ENCODE assay signal across 1 cellular context in the genomic region with DNA sequence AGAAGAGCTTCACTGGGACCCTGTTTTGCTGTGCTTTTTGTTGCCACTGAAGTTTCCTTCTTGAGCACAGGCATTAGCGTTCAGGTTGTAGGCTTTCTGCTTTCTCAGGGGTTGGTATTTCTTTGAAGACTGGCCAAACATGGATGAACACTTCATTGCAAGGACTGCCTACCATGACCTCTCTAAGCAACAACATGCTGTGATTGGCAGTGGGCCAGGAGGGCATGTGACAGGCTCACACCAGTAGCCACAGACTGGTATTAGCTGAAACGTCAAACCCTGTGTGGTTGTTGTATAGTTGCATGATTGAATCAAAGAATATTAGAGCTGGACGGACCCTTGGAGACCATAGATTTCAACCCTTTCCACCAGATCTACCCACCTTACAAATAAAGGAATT.
TF ChIP-seq lines count a peak whose summit lies in the region.

No MANE protein-coding gene starts in this region.

TF ChIP-seq in Ishikawa, 13 proteins besides CTCF, POLR2A, EP300 and RAD21:
- TF ChIP-seq, protein P1, sequence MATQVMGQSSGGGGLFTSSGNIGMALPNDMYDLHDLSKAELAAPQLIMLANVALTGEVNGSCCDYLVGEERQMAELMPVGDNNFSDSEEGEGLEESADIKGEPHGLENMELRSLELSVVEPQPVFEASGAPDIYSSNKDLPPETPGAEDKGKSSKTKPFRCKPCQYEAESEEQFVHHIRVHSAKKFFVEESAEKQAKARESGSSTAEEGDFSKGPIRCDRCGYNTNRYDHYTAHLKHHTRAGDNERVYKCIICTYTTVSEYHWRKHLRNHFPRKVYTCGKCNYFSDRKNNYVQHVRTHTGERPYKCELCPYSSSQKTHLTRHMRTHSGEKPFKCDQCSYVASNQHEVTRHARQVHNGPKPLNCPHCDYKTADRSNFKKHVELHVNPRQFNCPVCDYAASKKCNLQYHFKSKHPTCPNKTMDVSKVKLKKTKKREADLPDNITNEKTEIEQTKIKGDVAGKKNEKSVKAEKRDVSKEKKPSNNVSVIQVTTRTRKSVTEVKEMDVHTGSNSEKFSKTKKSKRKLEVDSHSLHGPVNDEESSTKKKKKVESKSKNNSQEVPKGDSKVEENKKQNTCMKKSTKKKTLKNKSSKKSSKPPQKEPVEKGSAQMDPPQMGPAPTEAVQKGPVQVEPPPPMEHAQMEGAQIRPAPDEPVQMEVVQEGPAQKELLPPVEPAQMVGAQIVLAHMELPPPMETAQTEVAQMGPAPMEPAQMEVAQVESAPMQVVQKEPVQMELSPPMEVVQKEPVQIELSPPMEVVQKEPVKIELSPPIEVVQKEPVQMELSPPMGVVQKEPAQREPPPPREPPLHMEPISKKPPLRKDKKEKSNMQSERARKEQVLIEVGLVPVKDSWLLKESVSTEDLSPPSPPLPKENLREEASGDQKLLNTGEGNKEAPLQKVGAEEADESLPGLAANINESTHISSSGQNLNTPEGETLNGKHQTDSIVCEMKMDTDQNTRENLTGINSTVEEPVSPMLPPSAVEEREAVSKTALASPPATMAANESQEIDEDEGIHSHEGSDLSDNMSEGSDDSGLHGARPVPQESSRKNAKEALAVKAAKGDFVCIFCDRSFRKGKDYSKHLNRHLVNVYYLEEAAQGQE (IDR thresholded peaks at IDR 0.05; ENCODE audit: low read depth), result no peak
- TF ChIP-seq FOXM1 (IDR thresholded peaks at IDR 0.05; ENCODE audit: borderline replicate concordance, low read depth) (no peak), ZBTB7A (IDR thresholded peaks at IDR 0.05; ENCODE audit: low read depth) (no peak), TCF12 (IDR thresholded peaks at IDR 0.05; ENCODE audit: low read depth) (no peak), TEAD4 (IDR thresholded peaks at IDR 0.05) (no peak), YY1 (IDR thresholded peaks at IDR 0.05; ENCODE audit: low read depth) (no peak), CREB1 (IDR thresholded peaks at IDR 0.05; ENCODE audit: low read depth) (no peak), NFIC (IDR thresholded peaks at IDR 0.05) (peak; percentile 80), CEBPB (IDR thresholded peaks at IDR 0.05) (no peak), TAF1 (IDR thresholded peaks at IDR 0.05; ENCODE audit: low read depth) (no peak)
- TF ChIP-seq, protein P2, sequence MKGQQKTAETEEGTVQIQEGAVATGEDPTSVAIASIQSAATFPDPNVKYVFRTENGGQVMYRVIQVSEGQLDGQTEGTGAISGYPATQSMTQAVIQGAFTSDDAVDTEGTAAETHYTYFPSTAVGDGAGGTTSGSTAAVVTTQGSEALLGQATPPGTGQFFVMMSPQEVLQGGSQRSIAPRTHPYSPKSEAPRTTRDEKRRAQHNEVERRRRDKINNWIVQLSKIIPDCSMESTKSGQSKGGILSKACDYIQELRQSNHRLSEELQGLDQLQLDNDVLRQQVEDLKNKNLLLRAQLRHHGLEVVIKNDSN (IDR thresholded peaks at IDR 0.05), result peak; percentile 85
- TF ChIP-seq, protein P3, sequence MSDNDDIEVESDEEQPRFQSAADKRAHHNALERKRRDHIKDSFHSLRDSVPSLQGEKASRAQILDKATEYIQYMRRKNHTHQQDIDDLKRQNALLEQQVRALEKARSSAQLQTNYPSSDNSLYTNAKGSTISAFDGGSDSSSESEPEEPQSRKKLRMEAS (IDR thresholded peaks at IDR 0.05), result peak; percentile 29; the same call in 1 of the 2 replicates
